In the genomic region with DNA sequence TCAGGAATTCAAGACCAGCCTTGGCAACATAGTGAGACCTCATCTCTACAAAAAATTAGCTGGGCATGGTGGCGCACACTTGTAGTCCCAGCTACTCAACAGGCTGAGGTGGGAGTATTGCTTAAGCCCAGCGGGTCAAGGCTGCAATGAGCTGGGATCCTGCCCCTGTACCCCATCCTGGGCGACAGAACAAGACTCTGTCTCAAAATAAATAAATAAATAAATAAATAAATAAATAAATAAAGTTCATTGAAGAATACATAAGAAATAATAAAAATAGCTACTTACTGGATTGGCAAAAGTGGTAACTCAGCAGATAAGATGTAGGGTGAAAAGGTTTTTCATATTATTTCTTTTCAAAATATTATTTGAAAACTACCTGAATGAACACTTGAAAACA, we compare ENCODE assay signal across 1 cellular context.
TF ChIP-seq lines count a peak whose summit lies in the region.

No MANE protein-coding gene starts in this region.

TF ChIP-seq in GM23338, 12 proteins besides CTCF, POLR2A, EP300 and RAD21 (continued from another document):
- TF ChIP-seq, protein P1, sequence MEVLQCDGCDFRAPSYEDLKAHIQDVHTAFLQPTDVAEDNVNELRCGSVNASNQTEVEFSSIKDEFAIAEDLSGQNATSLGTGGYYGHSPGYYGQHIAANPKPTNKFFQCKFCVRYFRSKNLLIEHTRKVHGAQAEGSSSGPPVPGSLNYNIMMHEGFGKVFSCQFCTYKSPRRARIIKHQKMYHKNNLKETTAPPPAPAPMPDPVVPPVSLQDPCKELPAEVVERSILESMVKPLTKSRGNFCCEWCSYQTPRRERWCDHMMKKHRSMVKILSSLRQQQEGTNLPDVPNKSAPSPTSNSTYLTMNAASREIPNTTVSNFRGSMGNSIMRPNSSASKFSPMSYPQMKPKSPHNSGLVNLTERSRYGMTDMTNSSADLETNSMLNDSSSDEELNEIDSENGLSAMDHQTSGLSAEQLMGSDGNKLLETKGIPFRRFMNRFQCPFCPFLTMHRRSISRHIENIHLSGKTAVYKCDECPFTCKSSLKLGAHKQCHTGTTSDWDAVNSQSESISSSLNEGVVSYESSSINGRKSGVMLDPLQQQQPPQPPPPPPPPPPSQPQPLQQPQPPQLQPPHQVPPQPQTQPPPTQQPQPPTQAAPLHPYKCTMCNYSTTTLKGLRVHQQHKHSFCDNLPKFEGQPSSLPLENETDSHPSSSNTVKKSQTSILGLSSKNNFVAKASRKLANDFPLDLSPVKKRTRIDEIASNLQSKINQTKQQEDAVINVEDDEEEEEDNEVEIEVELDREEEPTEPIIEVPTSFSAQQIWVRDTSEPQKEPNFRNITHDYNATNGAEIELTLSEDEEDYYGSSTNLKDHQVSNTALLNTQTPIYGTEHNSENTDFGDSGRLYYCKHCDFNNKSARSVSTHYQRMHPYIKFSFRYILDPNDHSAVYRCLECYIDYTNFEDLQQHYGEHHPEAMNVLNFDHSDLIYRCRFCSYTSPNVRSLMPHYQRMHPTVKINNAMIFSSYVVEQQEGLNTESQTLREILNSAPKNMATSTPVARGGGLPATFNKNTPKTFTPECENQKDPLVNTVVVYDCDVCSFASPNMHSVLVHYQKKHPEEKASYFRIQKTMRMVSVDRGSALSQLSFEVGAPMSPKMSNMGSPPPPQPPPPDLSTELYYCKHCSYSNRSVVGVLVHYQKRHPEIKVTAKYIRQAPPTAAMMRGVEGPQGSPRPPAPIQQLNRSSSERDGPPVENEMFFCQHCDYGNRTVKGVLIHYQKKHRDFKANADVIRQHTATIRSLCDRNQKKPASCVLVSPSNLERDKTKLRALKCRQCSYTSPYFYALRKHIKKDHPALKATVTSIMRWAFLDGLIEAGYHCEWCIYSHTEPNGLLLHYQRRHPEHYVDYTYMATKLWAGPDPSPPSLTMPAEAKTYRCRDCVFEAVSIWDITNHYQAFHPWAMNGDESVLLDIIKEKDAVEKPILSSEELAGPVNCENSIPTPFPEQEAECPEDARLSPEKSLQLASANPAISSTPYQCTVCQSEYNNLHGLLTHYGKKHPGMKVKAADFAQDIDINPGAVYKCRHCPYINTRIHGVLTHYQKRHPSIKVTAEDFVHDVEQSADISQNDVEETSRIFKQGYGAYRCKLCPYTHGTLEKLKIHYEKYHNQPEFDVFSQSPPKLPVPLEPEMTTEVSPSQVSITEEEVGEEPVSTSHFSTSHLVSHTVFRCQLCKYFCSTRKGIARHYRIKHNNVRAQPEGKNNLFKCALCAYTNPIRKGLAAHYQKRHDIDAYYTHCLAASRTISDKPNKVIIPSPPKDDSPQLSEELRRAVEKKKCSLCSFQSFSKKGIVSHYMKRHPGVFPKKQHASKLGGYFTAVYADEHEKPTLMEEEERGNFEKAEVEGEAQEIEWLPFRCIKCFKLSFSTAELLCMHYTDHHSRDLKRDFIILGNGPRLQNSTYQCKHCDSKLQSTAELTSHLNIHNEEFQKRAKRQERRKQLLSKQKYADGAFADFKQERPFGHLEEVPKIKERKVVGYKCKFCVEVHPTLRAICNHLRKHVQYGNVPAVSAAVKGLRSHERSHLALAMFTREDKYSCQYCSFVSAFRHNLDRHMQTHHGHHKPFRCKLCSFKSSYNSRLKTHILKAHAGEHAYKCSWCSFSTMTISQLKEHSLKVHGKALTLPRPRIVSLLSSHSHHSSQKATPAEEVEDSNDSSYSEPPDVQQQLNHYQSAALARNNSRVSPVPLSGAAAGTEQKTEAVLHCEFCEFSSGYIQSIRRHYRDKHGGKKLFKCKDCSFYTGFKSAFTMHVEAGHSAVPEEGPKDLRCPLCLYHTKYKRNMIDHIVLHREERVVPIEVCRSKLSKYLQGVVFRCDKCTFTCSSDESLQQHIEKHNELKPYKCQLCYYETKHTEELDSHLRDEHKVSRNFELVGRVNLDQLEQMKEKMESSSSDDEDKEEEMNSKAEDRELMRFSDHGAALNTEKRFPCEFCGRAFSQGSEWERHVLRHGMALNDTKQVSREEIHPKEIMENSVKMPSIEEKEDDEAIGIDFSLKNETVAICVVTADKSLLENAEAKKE (CRISPR knock-in tag; IDR thresholded peaks at IDR 0.05): no peak
- no peak for TF ChIP-seq NANOG (IDR thresholded peaks at IDR 0.05; ENCODE audit: borderline replicate concordance)
- TF ChIP-seq STAT1 (IDR thresholded peaks at IDR 0.05; ENCODE audit: unreplicated experiment): no peak
- TF ChIP-seq, protein P2, sequence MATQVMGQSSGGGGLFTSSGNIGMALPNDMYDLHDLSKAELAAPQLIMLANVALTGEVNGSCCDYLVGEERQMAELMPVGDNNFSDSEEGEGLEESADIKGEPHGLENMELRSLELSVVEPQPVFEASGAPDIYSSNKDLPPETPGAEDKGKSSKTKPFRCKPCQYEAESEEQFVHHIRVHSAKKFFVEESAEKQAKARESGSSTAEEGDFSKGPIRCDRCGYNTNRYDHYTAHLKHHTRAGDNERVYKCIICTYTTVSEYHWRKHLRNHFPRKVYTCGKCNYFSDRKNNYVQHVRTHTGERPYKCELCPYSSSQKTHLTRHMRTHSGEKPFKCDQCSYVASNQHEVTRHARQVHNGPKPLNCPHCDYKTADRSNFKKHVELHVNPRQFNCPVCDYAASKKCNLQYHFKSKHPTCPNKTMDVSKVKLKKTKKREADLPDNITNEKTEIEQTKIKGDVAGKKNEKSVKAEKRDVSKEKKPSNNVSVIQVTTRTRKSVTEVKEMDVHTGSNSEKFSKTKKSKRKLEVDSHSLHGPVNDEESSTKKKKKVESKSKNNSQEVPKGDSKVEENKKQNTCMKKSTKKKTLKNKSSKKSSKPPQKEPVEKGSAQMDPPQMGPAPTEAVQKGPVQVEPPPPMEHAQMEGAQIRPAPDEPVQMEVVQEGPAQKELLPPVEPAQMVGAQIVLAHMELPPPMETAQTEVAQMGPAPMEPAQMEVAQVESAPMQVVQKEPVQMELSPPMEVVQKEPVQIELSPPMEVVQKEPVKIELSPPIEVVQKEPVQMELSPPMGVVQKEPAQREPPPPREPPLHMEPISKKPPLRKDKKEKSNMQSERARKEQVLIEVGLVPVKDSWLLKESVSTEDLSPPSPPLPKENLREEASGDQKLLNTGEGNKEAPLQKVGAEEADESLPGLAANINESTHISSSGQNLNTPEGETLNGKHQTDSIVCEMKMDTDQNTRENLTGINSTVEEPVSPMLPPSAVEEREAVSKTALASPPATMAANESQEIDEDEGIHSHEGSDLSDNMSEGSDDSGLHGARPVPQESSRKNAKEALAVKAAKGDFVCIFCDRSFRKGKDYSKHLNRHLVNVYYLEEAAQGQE (IDR thresholded peaks at IDR 0.05; ENCODE audit: unreplicated experiment): no peak
- no peak for TF ChIP-seq ZNF114 (CRISPR knock-in tag; IDR thresholded peaks at IDR 0.05)
- no peak for TF ChIP-seq CREB1 (CRISPR knock-in tag; IDR thresholded peaks at IDR 0.05; ENCODE audit: low read depth)
- TF ChIP-seq POLR2AphosphoS5 (IDR thresholded peaks at IDR 0.05; ENCODE audit: low read depth): no peak
- no peak for TF ChIP-seq ZNF331 (CRISPR knock-in tag; IDR thresholded peaks at IDR 0.05; ENCODE audit: low read depth)
- no peak for TF ChIP-seq EZH2phosphoT487 (IDR thresholded peaks at IDR 0.05; ENCODE audit: unreplicated experiment)
- TF ChIP-seq, protein P3, sequence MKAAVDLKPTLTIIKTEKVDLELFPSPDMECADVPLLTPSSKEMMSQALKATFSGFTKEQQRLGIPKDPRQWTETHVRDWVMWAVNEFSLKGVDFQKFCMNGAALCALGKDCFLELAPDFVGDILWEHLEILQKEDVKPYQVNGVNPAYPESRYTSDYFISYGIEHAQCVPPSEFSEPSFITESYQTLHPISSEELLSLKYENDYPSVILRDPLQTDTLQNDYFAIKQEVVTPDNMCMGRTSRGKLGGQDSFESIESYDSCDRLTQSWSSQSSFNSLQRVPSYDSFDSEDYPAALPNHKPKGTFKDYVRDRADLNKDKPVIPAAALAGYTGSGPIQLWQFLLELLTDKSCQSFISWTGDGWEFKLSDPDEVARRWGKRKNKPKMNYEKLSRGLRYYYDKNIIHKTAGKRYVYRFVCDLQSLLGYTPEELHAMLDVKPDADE (IDR thresholded peaks at IDR 0.05): no peak
